Comparison of ENCODE assay signal across 9 cellular contexts in genomic region chr10:8044908-8045727, GRCh38. TPM values are rescaled to one million over a fixed set of nuclear protein-coding genes. Genes with fewer than 3 reads are reported as not detected.
DNase-seq lines count a peak whose midpoint lies in the region; ATAC-seq, FAIRE-seq and TF ChIP-seq lines count a peak whose summit lies in the region.
"Had no signal": no experiment of that assay in that cellular context is flagged by ENCODE, and none has a peak within 500 bp of the region (broad histone marks: within the 10 kb centered on the region; RNA-seq: fewer than 3 reads in every experiment).

No MANE protein-coding gene starts in this region.

- peak overlapping the region; percentile 73 for H3K4me3 Mint-ChIP-seq in endothelial cell (ENCODE audit: unreplicated experiment)

- peaks cover 47% of the 10 kb centered on the region for H3K27me3 Mint-ChIP-seq in endothelial cell (ENCODE audit: unreplicated experiment)

- H3K36me3 Mint-ChIP-seq in endothelial cell (ENCODE audit: low read depth, unreplicated experiment), result no peaks in the 10 kb centered on the region

- 1 to 3% (median 3%) methylated on average over 30 to 32 of the region's 32 CpGs for WGBS in small intestine, 3 donors

- H3K27me3 ChIP-seq in GM06990 (replicated peaks; ENCODE audit: control insufficient read depth, insufficient read depth, low read length) (peaks cover 4% of the 10 kb centered on the region), small intestine (ENCODE audit: control insufficient read depth in 2 of 2, insufficient read depth in 2 of 2, low read length in 2 of 2) (peaks cover 8 to 72% of the 10 kb centered on the region in 2 donors)

- no peaks in the 10 kb centered on the region for H3K9me3 ChIP-seq in small intestine (ENCODE audit: control insufficient read depth, low read depth)

- no peak overlapping the region for H3K27ac ChIP-seq in small intestine (ENCODE audit: low read depth in 1 of 2, low read length in 1 of 2)

- intact Hi-C loops in posterior vena cava (cut with DNase I), result no loop called here

- peak; percentile 40 for DNase-seq in GM06990 (ENCODE audit: extremely low read depth, insufficient read length)
- peak; percentile 17 for DNase-seq in MV-4-11 (lab: John Stamatoyannopoulos, UW)
- DNase-seq in endothelial cell (ENCODE audit: low spot score), result no peak
- DNase-seq in posterior vena cava (ENCODE audit: low spot score), result peak; percentile 35
- no peak for DNase-seq in SHP77 treated with DMSO at 0.1 percent for 48 hours (lab: John Stamatoyannopoulos, UW)
- no peak for DNase-seq in small intestine

- FAIRE-seq in small intestine (lab: Jason Lieb, UNC), result no peak
- FAIRE-seq: colon had no signal

- H3K4me1 Mint-ChIP-seq in endothelial cell (ENCODE audit: unreplicated experiment), result peaks cover 66% of the 10 kb centered on the region

- TF ChIP-seq CTCF in GM06990 (IDR thresholded peaks at IDR 0.05; ENCODE audit: insufficient read depth, low read length, poor library complexity, severe bottlenecking), result no peak
- no peak for TF ChIP-seq CTCF in endothelial cell (IDR thresholded peaks at IDR 0.05; ENCODE audit: unreplicated experiment)

- no peaks in the 10 kb centered on the region for H3K9me3 Mint-ChIP-seq in endothelial cell (ENCODE audit: unreplicated experiment)

- no peak overlapping the region for H3K27ac Mint-ChIP-seq in endothelial cell (ENCODE audit: unreplicated experiment)

- H3K4me1 ChIP-seq in small intestine (ENCODE audit: control insufficient read depth in 2 of 2, insufficient read depth in 1 of 2, low read depth in 1 of 2, low read length in 1 of 2), result peaks cover 4 to 6% of the 10 kb centered on the region in 2 donors

- H3K4me3 ChIP-seq in GM06990 (replicated peaks; ENCODE audit: low read depth, low read length) (peak overlapping the region; percentile 60), small intestine (ENCODE audit: low read depth in 1 of 2, low read length in 2 of 2) (no peak overlapping the region)

- ATAC-seq in HG03571 (IDR thresholded peaks at IDR 0.05; ENCODE audit: unreplicated experiment), result no peak
- no peak for ATAC-seq in esophagus mucosa

- H3K36me3 ChIP-seq in GM06990 (ENCODE audit: control insufficient read depth, insufficient read depth, low read length), result no peaks in the 10 kb centered on the region
- no peaks in the 10 kb centered on the region for H3K36me3 ChIP-seq in small intestine (ENCODE audit: control insufficient read depth in 2 of 2, insufficient read depth in 2 of 2, low read length in 2 of 2)

RNA-seq across cellular contexts. Expression of gene GATA3, which starts 9.4 kb away (rescaled TPM):
- total RNA-seq in endothelial cell (ENCODE audit: unreplicated experiment) (70.9 TPM), posterior vena cava (under 1 TPM; 0.97 to 1.00 TPM), esophagus mucosa (0.76 TPM)
- under 1 TPM; 0.37 to 0.81 (median 0.45) TPM for polyA plus RNA-seq in small intestine

Comparison
In these comparisons a context has a peak if more than half of its experiments do, and no peak if none do; other contexts are left out.
1. DNase-seq: peak in GM06990 (single experiment), MV-4-11 (single experiment) and posterior vena cava (single experiment); none in endothelial cell (single experiment), SHP77 treated with DMSO at 0.1 percent for 48 hours (single experiment) and small intestine (single experiment).
2. RNA of gene GATA3, which starts 9.4 kb away (total RNA-seq): 70.9 TPM in endothelial cell (single experiment); 0.97 to 1.00 TPM in posterior vena cava and 0.76 TPM in esophagus mucosa (single experiment); every median in the first group is over 10 times any median in the second.